12 cellular contexts compared by ENCODE assay signal in the genomic region with DNA sequence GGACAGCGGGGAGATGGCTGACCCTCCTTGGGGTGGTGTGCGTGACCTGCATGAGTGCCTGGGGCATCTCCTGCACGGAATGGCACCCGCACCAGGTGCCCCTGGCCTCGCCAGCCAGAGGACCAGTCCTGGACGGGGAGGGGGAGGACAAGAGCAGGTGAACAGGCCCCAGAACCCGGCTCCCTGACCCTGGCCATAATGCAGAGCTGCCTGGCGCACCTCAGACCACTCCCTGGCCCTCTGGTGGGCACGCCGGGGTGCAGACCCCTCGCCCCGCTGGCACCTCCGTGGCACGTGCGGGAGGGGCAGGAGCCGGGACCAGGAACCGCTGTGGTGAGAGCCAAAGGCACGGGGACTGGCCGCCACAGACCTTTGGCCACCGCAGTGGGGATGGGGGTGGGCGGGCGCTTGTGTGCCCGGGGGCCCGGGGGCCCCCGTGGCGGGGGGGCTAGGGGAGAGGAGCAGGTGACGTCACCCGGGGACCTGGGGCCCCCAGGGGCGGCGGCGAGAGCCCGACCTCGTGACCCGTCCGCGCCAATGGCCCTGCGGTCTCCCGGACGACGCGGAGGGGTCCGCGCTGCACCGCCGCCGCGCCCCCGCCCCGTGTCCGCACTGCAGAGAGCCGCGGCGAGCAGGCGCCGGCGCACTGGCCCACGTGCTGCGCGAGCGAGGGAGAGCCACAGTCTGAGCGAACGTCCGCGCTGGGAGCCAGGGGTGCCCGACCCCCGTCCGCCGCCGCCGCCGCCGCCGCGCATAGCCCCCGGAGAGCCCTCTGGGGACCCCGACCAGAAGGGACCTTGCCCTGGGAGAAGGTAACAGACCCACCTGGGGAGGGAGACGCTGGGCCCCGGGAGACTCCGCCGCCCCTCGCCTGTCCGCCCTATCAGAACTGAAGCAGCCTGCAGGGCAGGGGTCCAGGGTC. TPM values are rescaled to one million over a fixed set of nuclear protein-coding genes. Genes with fewer than 3 reads are reported as not detected.
DNase-seq lines count a peak whose midpoint lies in the region; ATAC-seq, FAIRE-seq and TF ChIP-seq lines count a peak whose summit lies in the region.
"Had no signal": no experiment of that assay in that cellular context is flagged by ENCODE, and none has a peak within 500 bp of the region (broad histone marks: within the 10 kb centered on the region; RNA-seq: fewer than 3 reads in every experiment).

PNMA3 (plus strand) TSS at position 644 of the 922 bp plus-strand sequence. CDS start 586 bp downstream, outside the sequence.

- TF ChIP-seq CTCF in brain (conservative IDR thresholded peaks at IDR 0.05) (no peak), suprapubic skin (IDR thresholded peaks at IDR 0.05) (no peak)

- no peak within 1 kb of the TSS for H4K8ac ChIP-seq in mesenchymal stem cell (ENCODE audit: low read length)

- no peak within 1 kb of the TSS for H2BK15ac ChIP-seq in mesenchymal stem cell (ENCODE audit: low read depth, poor library complexity, severe bottlenecking)

- H2BK5ac ChIP-seq in mesenchymal stem cell (ENCODE audit: low read depth, low read length, poor library complexity, severe bottlenecking) = no peak within 1 kb of the TSS

- no peak within 1 kb of the TSS for H2AFZ ChIP-seq in mesenchymal stem cell (ENCODE audit: low read depth, low read length)

- no peaks in the 10 kb centered on the region for H3K27me3 Mint-ChIP-seq in activated naive CD8-positive, alpha-beta T cell
- no peaks in the 10 kb centered on the region for H3K27me3 Mint-ChIP-seq in activated naive CD8-positive, alpha-beta T cell treated with anti-CD3 and anti-CD28 coated beads, Interleukin-2, amount 50 U/mL, for 24 hours
- peaks cover 13% of the 10 kb centered on the region for H3K27me3 Mint-ChIP-seq in brain

- no peaks in the 10 kb centered on the region for H3K9me3 ChIP-seq in mesenchymal stem cell (ENCODE audit: control insufficient read depth, low read length)
- no peaks in the 10 kb centered on the region for H3K9me3 ChIP-seq in suprapubic skin

- DNase-seq in activated naive CD8-positive, alpha-beta T cell treated with anti-CD3 and anti-CD28 coated beads, Interleukin-2, amount 50 U/mL, for 24 hours = no peak
- no peak for DNase-seq in mesenchymal stem cell
- DNase-seq in suprapubic skin (ENCODE audit: low spot score in 2 of 2) = no peak
- no peak for DNase-seq in NCI-H2171 (lab: John Stamatoyannopoulos, UW)
- DNase-seq in HTR-8/SVneo (ENCODE audit: insufficient read length, low spot score) = no peak
- DNase-seq: activated CD8-positive, alpha-beta memory T cell treated with anti-CD3 and anti-CD28 coated beads for 24 hours; C1 segment of cervical spinal cord; left colon; small intestine had no signal

- H3K27me3 ChIP-seq in mesenchymal stem cell (ENCODE audit: control insufficient read depth in 1 of 2, insufficient read depth in 1 of 2, low read length in 2 of 2) = peaks cover 22 to 74% of the 10 kb centered on the region in 2 experiments
- peaks cover 14% of the 10 kb centered on the region for H3K27me3 ChIP-seq in suprapubic skin

- H3K9me3 Mint-ChIP-seq in activated naive CD8-positive, alpha-beta T cell (ENCODE audit: low read depth) = no peaks in the 10 kb centered on the region
- no peaks in the 10 kb centered on the region for H3K9me3 Mint-ChIP-seq in activated naive CD8-positive, alpha-beta T cell treated with anti-CD3 and anti-CD28 coated beads, Interleukin-2, amount 50 U/mL, for 24 hours
- peaks cover 0 to 7% (median 3%) of the 10 kb centered on the region in 5 experiments for H3K9me3 Mint-ChIP-seq in brain

- no peaks in the 10 kb centered on the region for H3K36me3 Mint-ChIP-seq in activated naive CD8-positive, alpha-beta T cell
- no peaks in the 10 kb centered on the region for H3K36me3 Mint-ChIP-seq in activated naive CD8-positive, alpha-beta T cell treated with anti-CD3 and anti-CD28 coated beads, Interleukin-2, amount 50 U/mL, for 24 hours (ENCODE audit: low read depth)
- no peaks in the 10 kb centered on the region for H3K36me3 Mint-ChIP-seq in brain

- FAIRE-seq in HTR-8/SVneo (lab: Jason Lieb, UNC) = no peak
- FAIRE-seq: small intestine had no signal

- no peak within 1 kb of the TSS for H2AK5ac ChIP-seq in mesenchymal stem cell (ENCODE audit: low read length, severe bottlenecking)

- TF ChIP-seq POLR2A in suprapubic skin (IDR thresholded peaks at IDR 0.05) = no peak

- ATAC-seq in activated naive CD8-positive, alpha-beta T cell treated with anti-CD3 and anti-CD28 coated beads, Interleukin-2, amount 50 U/mL, for 24 hours = no peak
- no peak for ATAC-seq in GM21390 (IDR thresholded peaks at IDR 0.05; ENCODE audit: unreplicated experiment)
- ATAC-seq: left colon had no signal

- no peak within 1 kb of the TSS for H3K4ac ChIP-seq in mesenchymal stem cell (ENCODE audit: low read depth in 1 of 2, low read length in 2 of 2)

- peak within 1 kb of the TSS; percentile 51 for H3K4me3 Mint-ChIP-seq in activated naive CD8-positive, alpha-beta T cell
- no peak within 1 kb of the TSS for H3K4me3 Mint-ChIP-seq in activated naive CD8-positive, alpha-beta T cell treated with anti-CD3 and anti-CD28 coated beads, Interleukin-2, amount 50 U/mL, for 24 hours
- peak within 1 kb of the TSS; percentile 39 to 75 (median 68) for H3K4me3 Mint-ChIP-seq in brain

- H3K9ac ChIP-seq in mesenchymal stem cell (ENCODE audit: low read length) = no peak within 1 kb of the TSS

- H3K4me3 ChIP-seq in mesenchymal stem cell (ENCODE audit: insufficient read depth in 1 of 2, low read depth in 1 of 2, low read length in 2 of 2) (no peak within 1 kb of the TSS), suprapubic skin (peak within 1 kb of the TSS; percentile 36)

- peaks cover 3% of the 10 kb centered on the region for H3K4me1 Mint-ChIP-seq in activated naive CD8-positive, alpha-beta T cell (ENCODE audit: low read depth)
- H3K4me1 Mint-ChIP-seq in activated naive CD8-positive, alpha-beta T cell treated with anti-CD3 and anti-CD28 coated beads, Interleukin-2, amount 50 U/mL, for 24 hours = no peaks in the 10 kb centered on the region
- H3K4me1 Mint-ChIP-seq in brain = peaks cover 7% of the 10 kb centered on the region

- no peak within 1 kb of the TSS for H2BK120ac ChIP-seq in mesenchymal stem cell (ENCODE audit: low read depth, low read length)

- H3K79me1 ChIP-seq in mesenchymal stem cell (replicated peaks; ENCODE audit: low read length, poor library complexity, severe bottlenecking) = no peaks in the 10 kb centered on the region

- H3K4me1 ChIP-seq in mesenchymal stem cell (ENCODE audit: control insufficient read depth, insufficient read depth, low read depth, low read length) = peaks cover 2% of the 10 kb centered on the region
- H3K4me1 ChIP-seq in suprapubic skin = peaks cover 11% of the 10 kb centered on the region

- WGBS in mesenchymal stem cell = 16% methylated on average over 18 of the region's 82 CpGs
- WGBS in suprapubic skin = no CpG with 5 or more reads among the region's 82 CpGs

- no peaks in the 10 kb centered on the region for H3K36me3 ChIP-seq in mesenchymal stem cell (ENCODE audit: control insufficient read depth in 1 of 2, insufficient read depth in 2 of 2, low read depth in 1 of 2, low read length in 2 of 2)
- H3K36me3 ChIP-seq in suprapubic skin = no peaks in the 10 kb centered on the region

- peak within 1 kb of the TSS in 1 of 2 experiments; percentile 8 for H3K14ac ChIP-seq in mesenchymal stem cell (ENCODE audit: low read length in 2 of 2)

- TF ChIP-seq EP300 in suprapubic skin (IDR thresholded peaks at IDR 0.05) = no peak

- no peak within 1 kb of the TSS for H2BK12ac ChIP-seq in mesenchymal stem cell (ENCODE audit: low read length in 2 of 2)

- H3K4me2 ChIP-seq in mesenchymal stem cell (ENCODE audit: low read length, poor library complexity, severe bottlenecking) = peak within 1 kb of the TSS; percentile 47

- H4K91ac ChIP-seq in mesenchymal stem cell (ENCODE audit: low read length) = no peak within 1 kb of the TSS

- H3K18ac ChIP-seq in mesenchymal stem cell (ENCODE audit: low read depth in 1 of 2, low read length in 2 of 2) = no peak within 1 kb of the TSS

- no peak within 1 kb of the TSS for H3K27ac Mint-ChIP-seq in activated naive CD8-positive, alpha-beta T cell
- no peak within 1 kb of the TSS for H3K27ac Mint-ChIP-seq in activated naive CD8-positive, alpha-beta T cell treated with anti-CD3 and anti-CD28 coated beads, Interleukin-2, amount 50 U/mL, for 24 hours
- peak within 1 kb of the TSS in 1 of 5 experiments; percentile 24 for H3K27ac Mint-ChIP-seq in brain

- H3K23ac ChIP-seq in mesenchymal stem cell (ENCODE audit: low read length in 2 of 2) = no peak within 1 kb of the TSS

- H3K27ac ChIP-seq in mesenchymal stem cell (ENCODE audit: low read length, poor library complexity, severe bottlenecking) (no peak within 1 kb of the TSS), suprapubic skin (no peak within 1 kb of the TSS)

RNA-seq across cellular contexts. Expression of gene PNMA3, which starts in this region (rescaled TPM):
- polyA plus RNA-seq in brain (ENCODE audit: insufficient read depth, low read depth, low replicate concordance) = 16.7 TPM
- polyA plus RNA-seq in mesenchymal stem cell (2013, experiment 1 of 2) = 0.04 TPM
- polyA plus RNA-seq in mesenchymal stem cell (2013, experiment 2 of 2) = 0.05 TPM
- total RNA-seq in suprapubic skin = under 1 TPM; 0.26 to 0.97 (median 0.61) TPM
